In genomic region chrX:118480172-118480571, GRCh38 we compare ENCODE assay signal across 22 cellular contexts. TPM values are rescaled to one million over a fixed set of nuclear protein-coding genes. Genes with fewer than 3 reads are reported as not detected.
DNase-seq lines count a peak whose midpoint lies in the region; ATAC-seq, FAIRE-seq and TF ChIP-seq lines count a peak whose summit lies in the region.
"Had no signal": no experiment of that assay in that cellular context is flagged by ENCODE, and none has a peak within 500 bp of the region (broad histone marks: within the 10 kb centered on the region; RNA-seq: fewer than 3 reads in every experiment).

No MANE protein-coding gene starts in this region.

- TF ChIP-seq CTCF in AG09319 (IDR thresholded peaks at IDR 0.05; ENCODE audit: low read depth, low read length) (no peak), HEK293 (tag by site-specific recombination; IDR thresholded peaks at IDR 0.05) (no peak), lower leg skin (IDR thresholded peaks at IDR 0.05) (no peak)

- H3K27ac ChIP-seq in HEK293 (ENCODE audit: extremely low read depth, low read depth, low read length) = no peak overlapping the region
- H3K27ac ChIP-seq: C4-2B had no signal

- POLR2A ChIA-PET in HEK293 (lab: Yijun Ruan, JAX) = interaction anchor here (0.7 kb wide), 1 partner anchor 13 kb away, joined by 8 read pairs; no protein-coding TSS in a partner anchor
- POLR2A ChIA-PET in activated CD8-positive, alpha-beta T cell treated with anti-CD3 and anti-CD28 coated beads, Interleukin-2, amount 10 ng/mL, durations not matched to agents 7 days and 5 days (lab: Charles Lee) = interaction anchor here (0.6 kb wide), 1 partner anchor 18 kb away, joined by 3 read pairs; no protein-coding TSS in a partner anchor

- no peaks in the 10 kb centered on the region for H3K27me3 ChIP-seq in adipocyte (replicated peaks; ENCODE audit: control insufficient read depth, insufficient read depth, low read length)

- H3K27me3 Mint-ChIP-seq in activated CD8-positive, alpha-beta T cell treated with anti-CD3 and anti-CD28 coated beads, Interleukin-2, amount 10 ng/mL, durations not matched to agents 7 days and 5 days (ENCODE audit: low read depth) = no peaks in the 10 kb centered on the region
- H3K27me3 Mint-ChIP-seq: CD4-positive, alpha-beta T cell; IgD-negative memory B cell had no signal

- FAIRE-seq in H54 (lab: Jason Lieb, UNC) = no peak
- FAIRE-seq: D721Med, GM12878, HTR-8/SVneo had no signal

- WGBS in lower leg skin, 2 donors = 85 to 88% methylated on average over 1 of the region's 1 CpG

- H3K4me3 ChIP-seq in HEK293 (ENCODE audit: low read depth, low read length) (no peak overlapping the region), adipocyte (ENCODE audit: low read length) (no peak overlapping the region), lower leg skin (ENCODE audit: low read depth, poor library complexity, severe bottlenecking) (no peak overlapping the region)
- H3K4me3 ChIP-seq: GM12878, GM23338 had no signal

- intact Hi-C loops in lower leg skin (cut with DNase I; ENCODE audit: low total_unique reads) = no loop called here

- no peaks in the 10 kb centered on the region for H3K9me3 Mint-ChIP-seq in activated CD8-positive, alpha-beta T cell treated with anti-CD3 and anti-CD28 coated beads, Interleukin-2, amount 10 ng/mL, durations not matched to agents 7 days and 5 days (ENCODE audit: insufficient read depth)
- H3K9me3 Mint-ChIP-seq: CD4-positive, alpha-beta T cell; GM23338; HFFc6; IgD-negative memory B cell had no signal

- CTCF ChIA-PET in HEK293 (lab: Yijun Ruan, JAX) = no interaction called here
- CTCF ChIA-PET in activated CD8-positive, alpha-beta T cell treated with anti-CD3 and anti-CD28 coated beads, Interleukin-2, amount 10 ng/mL, durations not matched to agents 7 days and 5 days (lab: Charles Lee) = no interaction called here

- no peaks in the 10 kb centered on the region for H3K4me1 Mint-ChIP-seq in activated CD8-positive, alpha-beta T cell treated with anti-CD3 and anti-CD28 coated beads, Interleukin-2, amount 10 ng/mL, durations not matched to agents 7 days and 5 days (ENCODE audit: low read depth)
- H3K4me1 Mint-ChIP-seq: GM23338, IgD-negative memory B cell had no signal

- TF ChIP-seq POLR2A in H54 (IDR thresholded peaks at IDR 0.05; ENCODE audit: low read depth, low read length) (no peak), lower leg skin (IDR thresholded peaks at IDR 0.05) (no peak)

- H3K36me3 ChIP-seq in HEK293 (ENCODE audit: control insufficient read depth in 2 of 2, insufficient read depth in 1 of 2, low read length in 2 of 2) (no peaks in the 10 kb centered on the region), adipocyte (ENCODE audit: control insufficient read depth, insufficient read depth, low read length, severe bottlenecking) (no peaks in the 10 kb centered on the region)

- H3K4me3 Mint-ChIP-seq in activated CD8-positive, alpha-beta T cell treated with anti-CD3 and anti-CD28 coated beads, Interleukin-2, amount 10 ng/mL, durations not matched to agents 7 days and 5 days = no peak overlapping the region
- H3K4me3 Mint-ChIP-seq: CD4-positive, alpha-beta T cell; GM23338; HFFc6; IgD-negative memory B cell had no signal

- no peak overlapping the region for H3K27ac Mint-ChIP-seq in activated CD8-positive, alpha-beta T cell treated with anti-CD3 and anti-CD28 coated beads, Interleukin-2, amount 10 ng/mL, durations not matched to agents 7 days and 5 days
- H3K27ac Mint-ChIP-seq: CD4-positive, alpha-beta T cell; GM23338; HFFc6 had no signal

- H3K9ac ChIP-seq in adipocyte (ENCODE audit: low read length) = no peak overlapping the region

- DNase-seq in AG09319 (ENCODE audit: extremely low read depth, low read depth) = peak; percentile 71
- peak; percentile 46 for DNase-seq in adipocyte (ENCODE audit: low read depth)
- no peak for DNase-seq in H54 (ENCODE audit: insufficient read length, low spot score)
- no peak for DNase-seq in activated CD8-positive, alpha-beta T cell treated with anti-CD3 and anti-CD28 coated beads, Interleukin-2, amount 10 ng/mL, durations not matched to agents 7 days and 5 days
- DNase-seq in lower leg skin (ENCODE audit: low spot score in 2 of 2) = no peak
- DNase-seq: AML-193; Caco-2; CD4-positive, alpha-beta T cell; DND-41; EL; H7; HFFc6; Karpas-422; KBM-7 had no signal

- H3K9me3 ChIP-seq in HEK293 (ENCODE audit: control insufficient read depth, insufficient read depth, low read depth, low read length) (no peaks in the 10 kb centered on the region), adipocyte (ENCODE audit: control insufficient read depth, low read length) (no peaks in the 10 kb centered on the region)
- H3K9me3 ChIP-seq: Caco-2 had no signal

- H3K4me1 ChIP-seq in HEK293 (ENCODE audit: control insufficient read depth, insufficient read depth, low read length) (no peaks in the 10 kb centered on the region; the same call in 1 of the 2 replicates), adipocyte (ENCODE audit: control insufficient read depth, insufficient read depth, low read length) (no peaks in the 10 kb centered on the region)
- H3K4me1 ChIP-seq: Caco-2 had no signal

- ATAC-seq in activated CD8-positive, alpha-beta T cell treated with anti-CD3 and anti-CD28 coated beads, Interleukin-2, amount 10 ng/mL, durations not matched to agents 7 days and 5 days = no peak
- no peak for ATAC-seq in HG03139 (IDR thresholded peaks at IDR 0.05; ENCODE audit: unreplicated experiment)
- ATAC-seq: GM12878, GM23338 had no signal

- no peaks in the 10 kb centered on the region for H3K36me3 Mint-ChIP-seq in activated CD8-positive, alpha-beta T cell treated with anti-CD3 and anti-CD28 coated beads, Interleukin-2, amount 10 ng/mL, durations not matched to agents 7 days and 5 days (ENCODE audit: low read depth)
- H3K36me3 Mint-ChIP-seq: IgD-negative memory B cell had no signal

TF ChIP-seq in HEK293, 187 proteins besides CTCF, POLR2A, EP300 and RAD21:
- no peak for TF ChIP-seq ELK4 (IDR thresholded peaks at IDR 0.05; ENCODE audit: borderline replicate concordance, low read depth, low read length)
- TF ChIP-seq PRDM10 (tag by site-specific recombination; IDR thresholded peaks at IDR 0.05) = no peak
- peak; percentile 78 for TF ChIP-seq ZSCAN4 (tag by site-specific recombination; IDR thresholded peaks at IDR 0.05)
- TF ChIP-seq PBX3 (CRISPR knock-in tag; IDR thresholded peaks at IDR 0.05) = no peak
- TF ChIP-seq GFI1B (tag by site-specific recombination; IDR thresholded peaks at IDR 0.05) = no peak

RNA-seq across cellular contexts. Expression of gene DOCK11, which starts 15.4 kb away (rescaled TPM):
- total RNA-seq in activated CD8-positive, alpha-beta T cell treated with anti-CD3 and anti-CD28 coated beads, Interleukin-2, amount 10 ng/mL, durations not matched to agents 7 days and 5 days = 10 to 100 TPM; 62.6 to 66.0 TPM
- total RNA-seq in lower leg skin = 10 to 100 TPM in 1 of 4 donors, 1 to 10 TPM in 3; 3.5 to 11.1 (median 5.5) TPM

Comparison
In these comparisons a context has a peak if more than half of its experiments do, and no peak if none do; other contexts are left out.
1. DNase-seq: peak in AG09319 (single experiment) and adipocyte (single experiment); none in H54 (single experiment), activated CD8-positive, alpha-beta T cell treated with anti-CD3 and anti-CD28 coated beads, Interleukin-2, amount 10 ng/mL, durations not matched to agents 7 days and 5 days (single experiment) and lower leg skin (0 of 2).
2. RNA of gene DOCK11, which starts 15.4 kb away (total RNA-seq): 62.6 to 66.0 TPM in activated CD8-positive, alpha-beta T cell treated with anti-CD3 and anti-CD28 coated beads, Interleukin-2, amount 10 ng/mL, durations not matched to agents 7 days and 5 days; 3.5 to 11.1 TPM in lower leg skin; every median in the first group is over 4 times any median in the second.